In the genomic region with DNA sequence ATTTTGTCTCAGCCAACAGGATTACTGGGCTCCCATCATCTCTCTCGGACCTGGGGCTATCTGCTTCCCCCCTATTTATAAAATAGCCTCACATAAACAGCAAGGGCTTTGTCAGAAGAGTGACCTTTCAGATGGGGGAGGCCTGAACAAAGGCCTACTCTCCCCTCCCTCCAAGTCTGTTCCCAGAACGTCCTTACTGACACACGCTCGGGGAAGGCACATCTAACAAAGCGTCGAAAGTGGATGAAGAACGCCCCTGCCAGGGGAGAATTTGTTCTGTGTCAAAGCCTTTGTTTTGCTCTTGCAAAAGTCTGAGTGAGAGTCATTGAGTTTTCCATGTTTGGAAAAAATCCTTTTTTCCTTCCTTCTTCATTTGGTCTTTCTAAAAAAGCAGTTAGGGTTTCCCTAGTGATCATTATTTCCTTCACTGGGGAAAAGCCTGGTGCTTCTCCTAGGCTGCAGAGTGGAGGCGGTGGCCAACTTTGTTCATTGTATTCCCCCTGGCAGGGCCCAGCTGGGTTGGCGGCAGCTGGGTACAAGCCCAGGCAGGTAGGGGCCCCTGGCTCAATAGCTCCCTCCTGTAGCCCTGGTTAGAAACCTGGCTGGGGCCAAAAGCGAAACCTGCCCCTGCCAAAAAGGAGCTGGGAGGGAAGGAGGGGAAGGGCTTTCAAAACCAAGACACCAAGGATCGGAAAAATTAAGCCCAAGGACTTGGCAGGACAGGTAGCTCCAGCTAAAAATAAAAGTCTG, we compare ENCODE assay signal across 8 cellular contexts.
A peak's percentile ranks its signal among the peaks of the same experiment; 100 is the strongest.
DNase-seq lines count a peak whose midpoint lies in the region; ATAC-seq and TF ChIP-seq lines count a peak whose summit lies in the region.
"Had no signal": no experiment of that assay in that cellular context is flagged by ENCODE, and none has a peak within 500 bp of the region (broad histone marks: within the 10 kb centered on the region; RNA-seq: fewer than 3 reads in every experiment).

No MANE protein-coding gene starts in this region.

- H3K27ac Mint-ChIP-seq in activated T-cell treated with anti-CD3 and anti-CD28 coated beads, Interleukin-2, amount 50 U/mL, for 24 hours = no peak overlapping the region

- H3K27me3 ChIP-seq in DOHH2 (ENCODE audit: control insufficient read depth, low read length) (no peaks in the 10 kb centered on the region), psoas muscle (ENCODE audit: insufficient read depth in 3 of 3, low read length in 2 of 3) (no peaks in the 10 kb centered on the region), BE2C (no peaks in the 10 kb centered on the region)
- H3K27me3 ChIP-seq: esophagus squamous epithelium had no signal

- H3K4me3 ChIP-seq in DOHH2 (ENCODE audit: low read length) = peak overlapping the region; percentile 76
- no peak overlapping the region for H3K4me3 ChIP-seq in coronary artery
- H3K4me3 ChIP-seq in psoas muscle = no peak overlapping the region
- H3K4me3 ChIP-seq in BE2C (ENCODE audit: low read depth, low read length) = no peak overlapping the region

- H3K27ac ChIP-seq in DOHH2 (ENCODE audit: low read depth, low read length) (no peak overlapping the region), coronary artery (peak overlapping the region; percentile 38 to 49), psoas muscle (peak overlapping the region; percentile 77)

- peaks cover 60% of the 10 kb centered on the region for H3F3A ChIP-seq in DOHH2 (ENCODE audit: control insufficient read depth, insufficient read depth)

- H3K4me2 ChIP-seq in DOHH2 (ENCODE audit: low read length) = no peak overlapping the region

- H3K27me3 Mint-ChIP-seq in activated T-cell treated with anti-CD3 and anti-CD28 coated beads, Interleukin-2, amount 50 U/mL, for 24 hours = no peaks in the 10 kb centered on the region

- H3K9me3 ChIP-seq in DOHH2 (ENCODE audit: control insufficient read depth, insufficient read depth, low read length) (no peaks in the 10 kb centered on the region), psoas muscle (no peaks in the 10 kb centered on the region), BE2C (no peaks in the 10 kb centered on the region)
- H3K9me3 ChIP-seq: esophagus squamous epithelium had no signal

- no peaks in the 10 kb centered on the region for H4K20me1 ChIP-seq in DOHH2 (ENCODE audit: control insufficient read depth, insufficient read depth, low read depth, low read length)

- DNase-seq in NCI-H2196 treated with DMSO at 0.1 percent for 48 hours (lab: John Stamatoyannopoulos, UW; ENCODE audit: unreplicated experiment) = peak; percentile 47
- DNase-seq in coronary artery (ENCODE audit: low spot score) = no peak
- DNase-seq in psoas muscle = peak in 1 of 2 donors; percentile 48
- no peak for DNase-seq in BE2C
- DNase-seq in central memory CD4-positive, alpha-beta T cell = no peak
- no peak for DNase-seq in activated T-cell treated with anti-CD3 and anti-CD28 coated beads, Interleukin-2, amount 50 U/mL, for 24 hours
- DNase-seq: esophagus squamous epithelium had no signal

- ATAC-seq in psoas muscle = no peak

- H3K36me3 Mint-ChIP-seq in activated T-cell treated with anti-CD3 and anti-CD28 coated beads, Interleukin-2, amount 50 U/mL, for 24 hours (ENCODE audit: low read depth) = peaks cover 35% of the 10 kb centered on the region

- H3K4me1 Mint-ChIP-seq in activated T-cell treated with anti-CD3 and anti-CD28 coated beads, Interleukin-2, amount 50 U/mL, for 24 hours (ENCODE audit: low read depth) = peaks cover 42% of the 10 kb centered on the region

- H3K9me3 Mint-ChIP-seq in activated T-cell treated with anti-CD3 and anti-CD28 coated beads, Interleukin-2, amount 50 U/mL, for 24 hours = no peaks in the 10 kb centered on the region

- WGBS in psoas muscle, 3 donors = 47 to 65% (median 60%) methylated on average over 11 of the region's 11 CpGs

- no peaks in the 10 kb centered on the region for H3K9me2 ChIP-seq in DOHH2 (replicated peaks; ENCODE audit: control insufficient read depth, low read length)

- TF ChIP-seq CTCF in DOHH2 (IDR thresholded peaks at IDR 0.05; ENCODE audit: low read depth, low read length, poor library complexity, severe bottlenecking) (no peak), coronary artery (IDR thresholded peaks at IDR 0.05) (no peak), psoas muscle (IDR thresholded peaks at IDR 0.05) (no peak), BE2C (IDR thresholded peaks at IDR 0.05; ENCODE audit: low read depth, low read length) (no peak)

- H3K4me1 ChIP-seq in DOHH2 (ENCODE audit: control insufficient read depth, low read length) (0 out of 2 replicates have a peak, but pooled peaks cover under 1% of the 10 kb centered on the region), psoas muscle (peaks cover 82% of the 10 kb centered on the region), BE2C (peaks cover 33% of the 10 kb centered on the region)

- H3K4me3 Mint-ChIP-seq in activated T-cell treated with anti-CD3 and anti-CD28 coated beads, Interleukin-2, amount 50 U/mL, for 24 hours = no peak overlapping the region

- peaks cover 70% of the 10 kb centered on the region for H3K36me3 ChIP-seq in DOHH2 (ENCODE audit: control insufficient read depth, low read length)
- no peaks in the 10 kb centered on the region for H3K36me3 ChIP-seq in psoas muscle (ENCODE audit: insufficient read depth in 1 of 2, low read depth in 1 of 2)
- no peaks in the 10 kb centered on the region for H3K36me3 ChIP-seq in BE2C
- H3K36me3 ChIP-seq: esophagus squamous epithelium had no signal

- intact Hi-C loops in psoas muscle (cut with DNase I) = loop anchor here in 1 of 2 donors (1.0 kb wide), 1 partner anchor 18 kb away; no protein-coding TSS in a partner anchor

- H3K79me2 ChIP-seq in DOHH2 (ENCODE audit: control insufficient read depth, low read length) = peaks cover 87% of the 10 kb centered on the region
